ENCODE assay signal across 22 cellular contexts in the genomic region with DNA sequence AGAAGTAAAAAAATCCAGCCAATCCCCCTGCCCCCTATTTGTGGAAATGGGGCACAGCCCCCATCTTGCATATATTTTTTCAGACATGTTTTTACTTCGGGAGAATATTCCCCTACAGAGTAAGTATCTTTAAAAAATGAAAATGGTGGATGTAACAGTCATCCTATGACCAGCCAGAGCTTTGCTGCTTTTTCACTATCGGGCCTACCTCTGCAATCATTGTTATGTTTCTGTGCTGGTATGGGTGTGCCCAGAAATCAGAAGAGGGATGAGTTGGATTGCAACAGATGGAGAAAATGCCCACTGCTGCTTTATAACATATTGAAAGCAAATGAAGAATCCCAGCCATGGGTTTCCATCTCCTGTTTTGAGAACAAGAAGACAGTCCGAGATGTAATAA. TPM values are rescaled to one million over a fixed set of nuclear protein-coding genes. Genes with fewer than 3 reads are reported as not detected.
DNase-seq lines count a peak whose midpoint lies in the region; ATAC-seq lines count a peak whose summit lies in the region.
"Had no signal": no experiment of that assay in that cellular context is flagged by ENCODE, and none has a peak within 500 bp of the region (broad histone marks: within the 10 kb centered on the region; RNA-seq: fewer than 3 reads in every experiment).

No MANE protein-coding gene starts in this region.

- H3K4me1 ChIP-seq in mesenchymal stem cell (ENCODE audit: control insufficient read depth, insufficient read depth, low read depth, low read length), result no peaks in the 10 kb centered on the region
- H3K4me1 ChIP-seq: HAP-1, uterus had no signal

- no peak overlapping the region for H2AK5ac ChIP-seq in mesenchymal stem cell (ENCODE audit: low read length, severe bottlenecking)

- no peak overlapping the region for H3K27ac ChIP-seq in mesenchymal stem cell (ENCODE audit: low read length, poor library complexity, severe bottlenecking)
- H3K27ac ChIP-seq: SJCRH30, uterus had no signal

- H2BK120ac ChIP-seq in mesenchymal stem cell (ENCODE audit: low read depth, low read length), result no peak overlapping the region

- no peak overlapping the region for H2BK5ac ChIP-seq in mesenchymal stem cell (ENCODE audit: low read depth, low read length, poor library complexity, severe bottlenecking)

- H3K14ac ChIP-seq in mesenchymal stem cell (ENCODE audit: low read length in 2 of 2), result no peak overlapping the region

- no peak overlapping the region for H3K4me2 ChIP-seq in mesenchymal stem cell (ENCODE audit: low read length, poor library complexity, severe bottlenecking)

- H3K4me3 Mint-ChIP-seq in stimulated activated naive CD8-positive, alpha-beta T cell treated with anti-CD3 and anti-CD28 coated beads, Interleukin-15, Interleukin-2, amounts not matched to agents 100 ng/mL and 50 ng/mL, for 24 hours, result peak overlapping the region; percentile 95
- H3K4me3 Mint-ChIP-seq in activated CD4-positive, alpha-beta memory T cell treated with anti-CD3 and anti-CD28 coated beads, Interleukin-2, amount 10 ng/mL, durations not matched to agents 7 days and 5 days, result peak overlapping the region; percentile 99
- H3K4me3 Mint-ChIP-seq in immature natural killer cell, result peak overlapping the region; percentile 85 to 100 (median 100)
- H3K4me3 Mint-ChIP-seq: naive B cell had no signal

- H3K4me1 Mint-ChIP-seq in stimulated activated naive CD8-positive, alpha-beta T cell treated with anti-CD3 and anti-CD28 coated beads, Interleukin-15, Interleukin-2, amounts not matched to agents 100 ng/mL and 50 ng/mL, for 24 hours (ENCODE audit: low read depth), result peaks cover 58% of the 10 kb centered on the region
- peaks cover 61% of the 10 kb centered on the region for H3K4me1 Mint-ChIP-seq in activated CD4-positive, alpha-beta memory T cell treated with anti-CD3 and anti-CD28 coated beads, Interleukin-2, amount 10 ng/mL, durations not matched to agents 7 days and 5 days
- peaks cover 79 to 89% of the 10 kb centered on the region in 2 donors for H3K4me1 Mint-ChIP-seq in immature natural killer cell

- H3K4me3 ChIP-seq in mesenchymal stem cell (ENCODE audit: insufficient read depth in 1 of 2, low read depth in 1 of 2, low read length in 2 of 2), result no peak overlapping the region
- H3K4me3 ChIP-seq: HAP-1, SJCRH30, uterus had no signal

- H3K27me3 Mint-ChIP-seq in stimulated activated naive CD8-positive, alpha-beta T cell treated with anti-CD3 and anti-CD28 coated beads, Interleukin-15, Interleukin-2, amounts not matched to agents 100 ng/mL and 50 ng/mL, for 24 hours, result no peaks in the 10 kb centered on the region
- H3K27me3 Mint-ChIP-seq in activated CD4-positive, alpha-beta memory T cell treated with anti-CD3 and anti-CD28 coated beads, Interleukin-2, amount 10 ng/mL, durations not matched to agents 7 days and 5 days, result no peaks in the 10 kb centered on the region
- peaks cover 36 to 67% (median 62%) of the 10 kb centered on the region in 3 donors for H3K27me3 Mint-ChIP-seq in immature natural killer cell (ENCODE audit: low read depth in 3 of 3)

- H3K4ac ChIP-seq in mesenchymal stem cell (ENCODE audit: low read depth in 1 of 2, low read length in 2 of 2), result no peak overlapping the region

- H2AFZ ChIP-seq in mesenchymal stem cell (ENCODE audit: low read depth, low read length), result no peak overlapping the region

- CTCF ChIA-PET in activated CD4-positive, alpha-beta memory T cell treated with anti-CD3 and anti-CD28 coated beads, Interleukin-2, amount 10 ng/mL, durations not matched to agents 7 days and 5 days (lab: Charles Lee), result interaction anchor here (1.1 to 6.6 kb wide), 15 partner anchors 10 to 295 kb away, joined by 3 to 84 read pairs (median 4); a partner anchor contains a TSS

- H3K18ac ChIP-seq in mesenchymal stem cell (ENCODE audit: low read depth in 1 of 2, low read length in 2 of 2), result no peak overlapping the region

- peaks cover 25 to 31% of the 10 kb centered on the region in 2 experiments for H3K27me3 ChIP-seq in mesenchymal stem cell (ENCODE audit: control insufficient read depth in 1 of 2, insufficient read depth in 1 of 2, low read length in 2 of 2)
- H3K27me3 ChIP-seq: SJCRH30, uterus had no signal

- peaks cover 53% of the 10 kb centered on the region for H3K36me3 Mint-ChIP-seq in stimulated activated naive CD8-positive, alpha-beta T cell treated with anti-CD3 and anti-CD28 coated beads, Interleukin-15, Interleukin-2, amounts not matched to agents 100 ng/mL and 50 ng/mL, for 24 hours (ENCODE audit: low read depth)
- H3K36me3 Mint-ChIP-seq in activated CD4-positive, alpha-beta memory T cell treated with anti-CD3 and anti-CD28 coated beads, Interleukin-2, amount 10 ng/mL, durations not matched to agents 7 days and 5 days (ENCODE audit: low read depth), result peaks cover 72% of the 10 kb centered on the region
- peaks cover 54 to 70% (median 68%) of the 10 kb centered on the region in 3 donors for H3K36me3 Mint-ChIP-seq in immature natural killer cell
- H3K36me3 Mint-ChIP-seq: naive B cell had no signal

- H4K8ac ChIP-seq in mesenchymal stem cell (ENCODE audit: low read length), result no peak overlapping the region

- no peaks in the 10 kb centered on the region for H3K36me3 ChIP-seq in mesenchymal stem cell (ENCODE audit: control insufficient read depth in 1 of 2, insufficient read depth in 2 of 2, low read depth in 1 of 2, low read length in 2 of 2)
- H3K36me3 ChIP-seq: HAP-1, SJCRH30, uterus had no signal

- no peaks in the 10 kb centered on the region for H3K9me3 ChIP-seq in mesenchymal stem cell (ENCODE audit: control insufficient read depth, low read length)
- H3K9me3 ChIP-seq: HAP-1, SJCRH30, uterus had no signal

- no peak overlapping the region for H3K9ac ChIP-seq in mesenchymal stem cell (ENCODE audit: low read length)

- no peaks in the 10 kb centered on the region for H3K9me3 Mint-ChIP-seq in stimulated activated naive CD8-positive, alpha-beta T cell treated with anti-CD3 and anti-CD28 coated beads, Interleukin-15, Interleukin-2, amounts not matched to agents 100 ng/mL and 50 ng/mL, for 24 hours
- no peaks in the 10 kb centered on the region for H3K9me3 Mint-ChIP-seq in activated CD4-positive, alpha-beta memory T cell treated with anti-CD3 and anti-CD28 coated beads, Interleukin-2, amount 10 ng/mL, durations not matched to agents 7 days and 5 days
- H3K9me3 Mint-ChIP-seq in immature natural killer cell, result peaks cover 0 to 2% (median 0%) of the 10 kb centered on the region in 6 donors

- POLR2A ChIA-PET in activated CD4-positive, alpha-beta memory T cell treated with anti-CD3 and anti-CD28 coated beads, Interleukin-2, amount 10 ng/mL, durations not matched to agents 7 days and 5 days (lab: Charles Lee), result interaction anchor here (0.8 to 6.1 kb wide), 22 partner anchors 10 to 421 kb away, joined by 3 to 149 read pairs (median 7); a partner anchor contains a TSS

- ATAC-seq in stimulated activated naive CD8-positive, alpha-beta T cell treated with anti-CD3 and anti-CD28 coated beads, Interleukin-15, Interleukin-2, amounts not matched to agents 100 U/mL and 50 U/mL, for 24 hours, result no peak
- ATAC-seq: left cardiac atrium had no signal

- DNase-seq in stimulated activated naive CD8-positive, alpha-beta T cell treated with anti-CD3 and anti-CD28 coated beads, Interleukin-15, Interleukin-2, amounts not matched to agents 100 U/mL and 50 U/mL, for 24 hours, result no peak
- no peak for DNase-seq in activated CD4-positive, alpha-beta memory T cell treated with anti-CD3 and anti-CD28 coated beads, Interleukin-2, amount 10 ng/mL, durations not matched to agents 7 days and 5 days
- DNase-seq in immature natural killer cell, result no peak
- no peak for DNase-seq in DMS53 treated with DMSO at 0.1 percent for 48 hours (lab: John Stamatoyannopoulos, UW; ENCODE audit: unreplicated experiment)
- no peak for DNase-seq in SIG-M5 (lab: John Stamatoyannopoulos, UW)
- no peak for DNase-seq in mesenchymal stem cell
- DNase-seq: activated effector memory CD4-positive, alpha-beta T cell treated with Interleukin-2 at 50 U/mL for 16 hours; aorta; caudate nucleus; DMS53; KBM-7; left cardiac atrium; naive B cell; NCI-H146; NCI-H510A treated with DMSO at 0.1 percent for 48 hours; SJCRH30; stimulated activated CD4-positive, alpha-beta T cell treated with anti-CD3 and anti-CD28 coated beads, Interleukin-4, amount 100 ng/mL, for 4 hours; uterus had no signal

- H2BK15ac ChIP-seq in mesenchymal stem cell (ENCODE audit: low read depth, poor library complexity, severe bottlenecking), result no peak overlapping the region

- WGBS in mesenchymal stem cell, result 100% methylated on average over 1 of the region's 3 CpGs

- H3K23ac ChIP-seq in mesenchymal stem cell (ENCODE audit: low read length in 2 of 2), result no peak overlapping the region

- peak overlapping the region; percentile 99 for H3K27ac Mint-ChIP-seq in stimulated activated naive CD8-positive, alpha-beta T cell treated with anti-CD3 and anti-CD28 coated beads, Interleukin-15, Interleukin-2, amounts not matched to agents 100 ng/mL and 50 ng/mL, for 24 hours
- H3K27ac Mint-ChIP-seq in activated CD4-positive, alpha-beta memory T cell treated with anti-CD3 and anti-CD28 coated beads, Interleukin-2, amount 10 ng/mL, durations not matched to agents 7 days and 5 days, result peak overlapping the region; percentile 99
- H3K27ac Mint-ChIP-seq in immature natural killer cell, result peak overlapping the region; percentile 95 to 100 (median 100)

- no peaks in the 10 kb centered on the region for H3K79me1 ChIP-seq in mesenchymal stem cell (replicated peaks; ENCODE audit: low read length, poor library complexity, severe bottlenecking)

- no peak overlapping the region for H4K91ac ChIP-seq in mesenchymal stem cell (ENCODE audit: low read length)

- no peak overlapping the region for H2BK12ac ChIP-seq in mesenchymal stem cell (ENCODE audit: low read length in 2 of 2)

RNA-seq across cellular contexts. Expression of a gene that starts 2.9 kb away (rescaled TPM):
- 100 to 1,000 TPM; 239 to 242 TPM for total RNA-seq in activated CD4-positive, alpha-beta memory T cell treated with anti-CD3 and anti-CD28 coated beads, Interleukin-2, amount 10 ng/mL, durations not matched to agents 7 days and 5 days
- 1,000 to 10,000 TPM; 1,122 to 1,466 (median 1,335) TPM for polyA plus RNA-seq in immature natural killer cell
- not detected for polyA plus RNA-seq in mesenchymal stem cell (2013, experiment 1 of 2)
- not detected for polyA plus RNA-seq in mesenchymal stem cell (2013, experiment 2 of 2)
- total RNA-seq: HT-29, osteocyte had no signal

RNA-seq across cellular contexts. Expression of a gene that starts 38.1 kb away (rescaled TPM):
- total RNA-seq in activated CD4-positive, alpha-beta memory T cell treated with anti-CD3 and anti-CD28 coated beads, Interleukin-2, amount 10 ng/mL, durations not matched to agents 7 days and 5 days, result 10 to 100 TPM; 19.5 TPM
- 10 to 100 TPM; 12.4 to 18.0 (median 14.7) TPM for polyA plus RNA-seq in immature natural killer cell
- polyA plus RNA-seq in mesenchymal stem cell (2013, experiment 1 of 2), result 87.5 TPM
- 90.9 TPM for polyA plus RNA-seq in mesenchymal stem cell (2013, experiment 2 of 2)
